Comparison of ENCODE assay signal across 1 cellular context in the genomic region with DNA sequence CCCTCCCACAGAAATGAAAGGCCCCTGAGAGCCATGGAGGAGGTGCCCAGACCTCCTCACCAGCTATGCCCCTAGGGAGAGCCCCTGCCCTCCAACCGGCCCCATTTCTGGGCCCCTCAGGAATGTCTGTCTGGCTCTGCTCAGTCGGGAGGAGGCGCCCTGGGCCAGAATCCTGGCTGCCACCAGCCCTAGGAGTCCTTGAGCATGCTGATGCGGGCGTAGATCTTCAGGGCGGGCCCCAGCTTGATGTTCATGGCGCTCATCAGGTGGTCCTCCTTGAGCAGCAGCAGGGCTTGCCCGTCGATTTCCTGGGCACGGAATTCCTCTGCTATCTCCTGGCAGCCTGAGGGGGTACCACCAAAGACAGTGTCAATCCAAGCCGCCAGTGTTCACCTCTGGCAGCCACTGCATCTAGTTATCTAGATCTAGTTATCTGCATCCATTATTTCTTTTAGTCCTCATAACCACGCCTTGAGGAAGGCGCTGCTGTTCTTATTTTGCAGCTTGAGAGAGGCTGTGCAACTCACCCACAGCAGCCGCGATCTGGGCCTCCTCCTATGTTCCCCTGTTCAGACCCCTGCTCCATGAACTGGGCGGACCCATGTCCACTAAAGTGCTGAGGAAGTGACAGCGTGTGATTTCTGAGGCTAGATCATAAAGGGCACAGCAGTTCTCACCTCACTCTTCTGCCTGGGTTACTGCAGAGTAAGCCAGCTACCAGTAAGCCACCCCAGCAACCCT.
TF ChIP-seq lines count a peak whose summit lies in the region.

No MANE protein-coding gene starts in this region.

TF ChIP-seq in IMR-90, 13 proteins besides CTCF, POLR2A, EP300 and RAD21:
- TF ChIP-seq CEBPB (IDR thresholded peaks at IDR 0.05; ENCODE audit: low read depth, low read length): no peak
- TF ChIP-seq MAZ (IDR thresholded peaks at IDR 0.05; ENCODE audit: borderline replicate concordance, low read depth, low read length): no peak
